ENCODE assay signal across 23 cellular contexts in the genomic region with DNA sequence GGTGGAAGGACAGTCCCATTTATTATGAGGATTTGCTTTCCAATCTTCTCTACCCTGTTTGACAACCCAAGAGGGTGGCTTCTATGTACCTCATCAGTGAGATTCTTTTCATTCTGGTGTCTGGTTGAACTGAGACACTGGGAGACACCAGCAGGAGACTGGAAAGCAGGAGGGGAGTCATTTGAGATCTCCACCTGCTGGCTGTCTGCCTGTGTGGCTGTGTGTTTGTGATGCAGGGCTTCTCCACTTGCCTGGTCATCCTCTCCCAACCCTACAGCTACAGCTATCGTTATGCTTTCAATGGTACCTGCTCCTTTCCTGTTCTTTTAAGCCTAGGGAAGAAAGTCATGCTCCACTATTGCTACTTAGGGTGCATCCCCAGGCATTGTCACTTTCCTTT. TPM values are rescaled to one million over a fixed set of nuclear protein-coding genes. Genes with fewer than 3 reads are reported as not detected.
A peak's percentile ranks its signal among the peaks of the same experiment; 100 is the strongest.
DNase-seq lines count a peak whose midpoint lies in the region; ATAC-seq, FAIRE-seq and TF ChIP-seq lines count a peak whose summit lies in the region.
"Had no signal": no experiment of that assay in that cellular context is flagged by ENCODE, and none has a peak within 500 bp of the region (broad histone marks: within the 10 kb centered on the region; RNA-seq: fewer than 3 reads in every experiment).

No MANE protein-coding gene starts in this region.

- H3K9me3 ChIP-seq in HepG2 (ENCODE audit: low read length) (no peaks in the 10 kb centered on the region), right lobe of liver (no peaks in the 10 kb centered on the region), HCT116 (ENCODE audit: control insufficient read depth in 1 of 2, insufficient read depth in 1 of 2, low read depth in 1 of 2, low read length in 2 of 2) (no peaks in the 10 kb centered on the region), endodermal cell (ENCODE audit: control insufficient read depth, low read length) (peaks cover 14% of the 10 kb centered on the region)
- H3K9me3 ChIP-seq in CD8-positive, alpha-beta T cell (ENCODE audit: low read length): no peaks in the 10 kb centered on the region
- H3K9me3 ChIP-seq: BE2C had no signal

- no peaks in the 10 kb centered on the region for H3K9me2 ChIP-seq in HCT116 (ENCODE audit: insufficient read depth)

- RAD21 ChIA-PET in HCT116 (lab: Charles Lee; ENCODE audit: low non-redundant PET in 1 of 2, low total read pairs in 2 of 2, uncharacterized antibody in 2 of 2, unreplicated experiment in 2 of 2): no interaction called here

- H3K4me3 ChIP-seq in HepG2 (replicated peaks in 1 of 3; ENCODE audit: insufficient read depth in 1 of 3, low read depth in 2 of 3, low read length in 3 of 3) (no peak overlapping the region), right lobe of liver (no peak overlapping the region), HCT116 (replicated peaks in 1 of 2; ENCODE audit: low read depth in 1 of 2, low read length in 2 of 2) (no peak overlapping the region), endodermal cell (ENCODE audit: low read length) (no peak overlapping the region)
- no peak overlapping the region for H3K4me3 ChIP-seq in CD8-positive, alpha-beta T cell (ENCODE audit: low read depth, low read length)

- TF ChIP-seq RAD21 in HepG2 (CRISPR knock-in tag; IDR thresholded peaks at IDR 0.05): no peak
- no peak for TF ChIP-seq RAD21 in HCT116 (IDR thresholded peaks at IDR 0.05; ENCODE audit: low read depth)

- intact Hi-C loops in HepG2 (cut with micrococcal nuclease; ENCODE audit: unreplicated experiment) (no loop called here), right lobe of liver (cut with DNase I) (no loop called here), HCT116 (cut with micrococcal nuclease) (no loop called here)
- intact Hi-C loops in CD8-positive, alpha-beta T cell (cut with DNase I, micrococcal nuclease): no loop called here

- TF ChIP-seq POLR2A in HepG2 (IDR thresholded peaks at IDR 0.05; ENCODE audit: insufficient read depth in 1 of 2, low read depth in 2 of 2, low read length in 2 of 2): no peak
- no peak for TF ChIP-seq POLR2A in right lobe of liver (IDR thresholded peaks at IDR 0.05)
- TF ChIP-seq POLR2A in HCT116 (IDR thresholded peaks at IDR 0.05; ENCODE audit: borderline replicate concordance, extremely low read depth, insufficient read depth, insufficient read length): no peak

- H3K27me3 ChIP-seq in HepG2 (ENCODE audit: control insufficient read depth in 1 of 2, insufficient read depth in 2 of 2, low read length in 2 of 2) (peaks cover 0 to 21% of the 10 kb centered on the region in 2 experiments; a peak in 2 of 5 replicates), right lobe of liver (no peaks in the 10 kb centered on the region), HCT116 (ENCODE audit: insufficient read depth, low read length) (peaks cover 54% of the 10 kb centered on the region), endodermal cell (ENCODE audit: control insufficient read depth, insufficient read depth, low read length, poor library complexity, severe bottlenecking) (peaks cover 15% of the 10 kb centered on the region)
- H3K27me3 ChIP-seq in CD8-positive, alpha-beta T cell (ENCODE audit: insufficient read depth, low read length): no peaks in the 10 kb centered on the region
- H3K27me3 ChIP-seq: BE2C had no signal

- in situ Hi-C loops in HepG2 (cut with HindIII; ENCODE audit: extremely low pct_ligation_motif_present, low pct_unique_long_range_greater_than_20kb): no loop called here

- H4K20me1 ChIP-seq in HepG2 (ENCODE audit: insufficient read depth, low read length): no peaks in the 10 kb centered on the region
- no peaks in the 10 kb centered on the region for H4K20me1 ChIP-seq in HCT116 (ENCODE audit: insufficient read depth)

- no peak for TF ChIP-seq CTCF in HepG2 (CRISPR knock-in tag; IDR thresholded peaks at IDR 0.05)
- TF ChIP-seq CTCF in right lobe of liver (IDR thresholded peaks at IDR 0.05): no peak
- no peak for TF ChIP-seq CTCF in HCT116 (IDR thresholded peaks at IDR 0.05 in 2 of 3, conservative IDR thresholded peaks at IDR 0.05 in 1 of 3; ENCODE audit: borderline replicate concordance in 1 of 3, insufficient read depth in 1 of 3, low read depth in 2 of 3, low read length in 2 of 3)
- TF ChIP-seq CTCF in endodermal cell (conservative IDR thresholded peaks at IDR 0.05): peak; percentile 66
- no peak for TF ChIP-seq CTCF in CD8-positive, alpha-beta T cell (IDR thresholded peaks at IDR 0.05)

- ATAC-seq in HepG2 (peak; percentile 46; the same call in 1 of the 3 replicates), right lobe of liver (no peak), HCT116 (peak; percentile 49; the same call in 1 of the 2 replicates)
- ATAC-seq in CD8-positive, alpha-beta T cell: no peak
- no peak for ATAC-seq in naive thymus-derived CD8-positive, alpha-beta T cell

- no peak for FAIRE-seq in HepG2 (lab: Jason Lieb, UNC)
- FAIRE-seq: D721Med, HTR-8/SVneo had no signal

- H3K27ac Mint-ChIP-seq in endodermal cell: no peak overlapping the region
- H3K27ac Mint-ChIP-seq in CD8-positive, alpha-beta T cell: no peak overlapping the region
- H3K27ac Mint-ChIP-seq in naive thymus-derived CD8-positive, alpha-beta T cell: no peak overlapping the region
- H3K27ac Mint-ChIP-seq: CD4-positive, CD25-positive, alpha-beta regulatory T cell; HFFc6; IgD-negative memory B cell had no signal

- no peak overlapping the region for H3K4me2 ChIP-seq in HepG2 (ENCODE audit: low read depth, low read length)
- H3K4me2 ChIP-seq in HCT116 (ENCODE audit: low read length): no peak overlapping the region

- H3K4me1 Mint-ChIP-seq in endodermal cell: no peaks in the 10 kb centered on the region
- no peaks in the 10 kb centered on the region for H3K4me1 Mint-ChIP-seq in CD8-positive, alpha-beta T cell (ENCODE audit: low read depth)
- no peaks in the 10 kb centered on the region for H3K4me1 Mint-ChIP-seq in naive thymus-derived CD8-positive, alpha-beta T cell
- H3K4me1 Mint-ChIP-seq: CD4-positive, CD25-positive, alpha-beta regulatory T cell; IgD-negative memory B cell had no signal

- no peak overlapping the region for H2AFZ ChIP-seq in HepG2 (ENCODE audit: low read length)
- no peak overlapping the region for H2AFZ ChIP-seq in HCT116 (ENCODE audit: low read depth, low read length, poor library complexity, severe bottlenecking)

- no peak for DNase-seq in HepG2 (ENCODE audit: low spot score)
- no peak for DNase-seq in right lobe of liver
- no peak for DNase-seq in HCT116 (ENCODE audit: low read depth, low spot score)
- DNase-seq in endodermal cell: peak; percentile 61
- DNase-seq in CD8-positive, alpha-beta T cell: no peak
- DNase-seq in NCI-H226: no peak
- no peak for DNase-seq in naive thymus-derived CD8-positive, alpha-beta T cell
- DNase-seq: ACHN; BE2C; C1 segment of cervical spinal cord; CD4-positive, CD25-positive, alpha-beta regulatory T cell; DMS79 treated with DMSO at 0.1 percent for 48 hours; GF-D8; GOT3; HCEC 1CT; HFFc6; KBM-7 had no signal

- CTCF ChIA-PET in HepG2 (lab: Yijun Ruan, JAX; ENCODE audit: low intra/inter-chr PET ratio, low total read pairs): no interaction called here
- CTCF ChIA-PET in HCT116 (lab: Charles Lee): no interaction called here
- CTCF ChIA-PET in CD8-positive, alpha-beta T cell (lab: Charles Lee): no interaction called here

- H3K36me3 Mint-ChIP-seq in endodermal cell (ENCODE audit: low read depth): peaks cover 3% of the 10 kb centered on the region
- no peaks in the 10 kb centered on the region for H3K36me3 Mint-ChIP-seq in CD8-positive, alpha-beta T cell
- H3K36me3 Mint-ChIP-seq in naive thymus-derived CD8-positive, alpha-beta T cell: no peaks in the 10 kb centered on the region
- H3K36me3 Mint-ChIP-seq: CD4-positive, CD25-positive, alpha-beta regulatory T cell; IgD-negative memory B cell had no signal

- H3K27me3 Mint-ChIP-seq in endodermal cell (ENCODE audit: insufficient read depth): peaks cover 55% of the 10 kb centered on the region
- peaks cover 4% of the 10 kb centered on the region for H3K27me3 Mint-ChIP-seq in CD8-positive, alpha-beta T cell (ENCODE audit: low read depth)
- H3K27me3 Mint-ChIP-seq in naive thymus-derived CD8-positive, alpha-beta T cell: peaks cover 1 to 34% (median 8%) of the 10 kb centered on the region in 5 donors

- H3K79me2 ChIP-seq in HepG2 (ENCODE audit: insufficient read depth, low read length) (no peaks in the 10 kb centered on the region), HCT116 (ENCODE audit: insufficient read depth, low read length) (no peaks in the 10 kb centered on the region)

- H3K9ac ChIP-seq in HepG2 (ENCODE audit: insufficient read depth, low read depth, low read length) (no peak overlapping the region), HCT116 (ENCODE audit: low read length) (no peak overlapping the region), endodermal cell (ENCODE audit: extremely low read depth, low read length, poor library complexity, severe bottlenecking) (no peak overlapping the region)

- H3K36me3 ChIP-seq in HepG2 (replicated peaks in 1 of 2; ENCODE audit: control insufficient read depth in 1 of 2, insufficient read depth in 2 of 2, low read length in 2 of 2) (no peaks in the 10 kb centered on the region), right lobe of liver (no peaks in the 10 kb centered on the region), HCT116 (ENCODE audit: control insufficient read depth in 1 of 2, insufficient read depth in 2 of 2, low read length in 2 of 2) (no peaks in the 10 kb centered on the region), endodermal cell (ENCODE audit: control insufficient read depth, insufficient read depth, low read length) (no peaks in the 10 kb centered on the region)
- H3K36me3 ChIP-seq in CD8-positive, alpha-beta T cell (ENCODE audit: insufficient read depth, low read length): no peaks in the 10 kb centered on the region
- H3K36me3 ChIP-seq: BE2C had no signal

- no peaks in the 10 kb centered on the region for H3K4me1 ChIP-seq in HepG2 (ENCODE audit: insufficient read depth, low read length)
- no peaks in the 10 kb centered on the region for H3K4me1 ChIP-seq in right lobe of liver
- no peaks in the 10 kb centered on the region for H3K4me1 ChIP-seq in HCT116 (ENCODE audit: control insufficient read depth in 1 of 2, insufficient read depth in 2 of 2, low read length in 2 of 2)
- no peaks in the 10 kb centered on the region for H3K4me1 ChIP-seq in endodermal cell (ENCODE audit: control insufficient read depth, insufficient read depth, low read length)
- no peaks in the 10 kb centered on the region for H3K4me1 ChIP-seq in CD8-positive, alpha-beta T cell (ENCODE audit: insufficient read depth, low read length)
- H3K4me1 ChIP-seq: BE2C, Caco-2 had no signal

- POLR2A ChIA-PET in HepG2 (lab: Yijun Ruan, JAX) (no interaction called here), HCT116 (lab: Charles Lee) (no interaction called here)
- POLR2A ChIA-PET in CD8-positive, alpha-beta T cell (lab: Charles Lee): interaction anchor here (1.1 kb wide), 1 partner anchor 441 kb away, joined by 4 read pairs; no protein-coding TSS in a partner anchor
- POLR2A ChIA-PET in naive thymus-derived CD8-positive, alpha-beta T cell (lab: Charles Lee): no interaction called here

- no peak overlapping the region for H3K27ac ChIP-seq in HepG2 (ENCODE audit: extremely low read length, insufficient read depth, low read length)
- no peak overlapping the region for H3K27ac ChIP-seq in right lobe of liver
- no peak overlapping the region for H3K27ac ChIP-seq in HCT116 (ENCODE audit: low read depth, low read length)
- H3K27ac ChIP-seq in endodermal cell (ENCODE audit: low read depth, low read length): no peak overlapping the region
- no peak overlapping the region for H3K27ac ChIP-seq in CD8-positive, alpha-beta T cell (ENCODE audit: low read depth, low read length)
- H3K27ac ChIP-seq: HL-60 had no signal

- no peak overlapping the region for H3K4me3 Mint-ChIP-seq in endodermal cell
- no peak overlapping the region for H3K4me3 Mint-ChIP-seq in CD8-positive, alpha-beta T cell
- no peak overlapping the region for H3K4me3 Mint-ChIP-seq in naive thymus-derived CD8-positive, alpha-beta T cell
- H3K4me3 Mint-ChIP-seq: CD4-positive, CD25-positive, alpha-beta regulatory T cell; HFFc6; IgD-negative memory B cell had no signal

- 8% methylated on average over 1 of the region's 1 CpG for WGBS in HepG2 (ENCODE audit: low lambda C conversion rate)
- WGBS in right lobe of liver (ENCODE audit: insufficient coverage, low coverage, low lambda C conversion rate, missing lambda C conversion rate): 15% methylated on average over 1 of the region's 1 CpG
- WGBS in endodermal cell (ENCODE audit: insufficient coverage in 1 of 2, insufficient read length in 1 of 2), 2 experiments: 71 to 88% methylated on average over 1 of the region's 1 CpG

- BruUV-seq in HepG2 (replicated peaks; lab: Mats Ljungman, UMichigan): no TSS peak
- no TSS peak for BruUV-seq in HCT116 (replicated peaks; lab: Mats Ljungman, UMichigan)

- no peak for TF ChIP-seq EP300 in HepG2 (IDR thresholded peaks at IDR 0.05; ENCODE audit: low read depth in 2 of 2, low read length in 2 of 2)
- TF ChIP-seq EP300 in HepG2 (CRISPR knock-in tag; IDR thresholded peaks at IDR 0.05; ENCODE audit: borderline replicate concordance): no peak

- peaks cover 37% of the 10 kb centered on the region for H3K9me3 Mint-ChIP-seq in endodermal cell
- peaks cover 18% of the 10 kb centered on the region for H3K9me3 Mint-ChIP-seq in CD8-positive, alpha-beta T cell
- peaks cover 0 to 29% (median 11%) of the 10 kb centered on the region in 9 donors for H3K9me3 Mint-ChIP-seq in naive thymus-derived CD8-positive, alpha-beta T cell

RNA-seq across cellular contexts. Expression of a gene that starts 48.6 kb away (rescaled TPM):
- total RNA-seq in HepG2 (2016; rRNA removed; fragmentation: Illumina TruSeq; extraction: Trizol) (not detected in 2 replicates), right lobe of liver (not detected), HCT116 (2021; ENCODE audit: unreplicated experiment) (not detected), endodermal cell (not detected)
- total RNA-seq in HepG2 (2016; cell fraction: cytosol; rRNA removed; fragmentation: Illumina TruSeq; extraction: Trizol; ENCODE audit: low read depth): not detected in 2 replicates
- not detected in 2 replicates for total RNA-seq in HepG2 (2016; cell fraction: insoluble cytoplasmic fraction; rRNA removed; fragmentation: Illumina TruSeq; extraction: Trizol)
- not detected in 2 replicates for total RNA-seq in HepG2 (2016; cell fraction: membrane; rRNA removed; fragmentation: Illumina TruSeq; extraction: Trizol)
- total RNA-seq in HepG2 (2016; cell fraction: nucleus; rRNA removed; fragmentation: Illumina TruSeq; extraction: Trizol): not detected in 2 replicates
- polyA plus RNA-seq in HepG2 (2011; rRNA removed): not detected in 2 replicates
- not detected in 2 replicates for polyA plus RNA-seq in HepG2 (2011; cell fraction: cytosol; rRNA removed)
- not detected in 2 replicates for polyA plus RNA-seq in HepG2 (2011; cell fraction: nucleus; rRNA removed)
- polyA plus RNA-seq in HepG2 (2012): not detected in 2 replicates
- not detected in 2 replicates for polyA plus RNA-seq in HepG2 (2016; cell fraction: cytosol; fragmentation: Illumina TruSeq; extraction: Trizol; ENCODE audit: low read depth)
- not detected in 2 replicates for polyA plus RNA-seq in HepG2 (2016; cell fraction: insoluble cytoplasmic fraction; fragmentation: Illumina TruSeq; extraction: Trizol; ENCODE audit: low read depth)
- not detected in 2 replicates for polyA plus RNA-seq in HepG2 (2016; cell fraction: membrane; fragmentation: Illumina TruSeq; extraction: Trizol; ENCODE audit: low read depth)
- not detected in 2 replicates for polyA plus RNA-seq in HepG2 (2016; cell fraction: nucleus; fragmentation: Illumina TruSeq; extraction: Trizol; ENCODE audit: insufficient read depth, low read depth)
- not detected in 2 replicates for polyA minus RNA-seq in HepG2 (2011; rRNA and poly(A)+ RNA removed; ENCODE audit: low replicate concordance)
- not detected in 2 replicates for polyA minus RNA-seq in HepG2 (2011; cell fraction: cytosol; rRNA and poly(A)+ RNA removed)
- not detected in 2 replicates for polyA minus RNA-seq in HepG2 (2011; cell fraction: nucleus; rRNA and poly(A)+ RNA removed)
- polyA plus RNA-seq in HCT116 (2012): not detected in 2 replicates
- not detected for polyA plus RNA-seq in endodermal cell (2013, experiment 1 of 2)
- polyA plus RNA-seq in endodermal cell (2013, experiment 2 of 2): not detected
- total RNA-seq in CD8-positive, alpha-beta T cell: not detected
- total RNA-seq in naive thymus-derived CD8-positive, alpha-beta T cell: not detected
- polyA plus RNA-seq in naive thymus-derived CD8-positive, alpha-beta T cell: not detected
- total RNA-seq: A172; Caco-2; CD4-positive, CD25-positive, alpha-beta regulatory T cell; HFFc6 had no signal
- polyA plus RNA-seq: CD4-positive, CD25-positive, alpha-beta regulatory T cell; IgD-negative memory B cell had no signal

Comparison
In these comparisons a context has a peak if more than half of its experiments do, and no peak if none do; other contexts are left out.
1. ATAC-seq: peak in HepG2 (single experiment) and HCT116 (single experiment); none in right lobe of liver (0 of 4), CD8-positive, alpha-beta T cell (single experiment) and naive thymus-derived CD8-positive, alpha-beta T cell (0 of 2).